2 cellular contexts compared by ENCODE assay signal in the genomic region with DNA sequence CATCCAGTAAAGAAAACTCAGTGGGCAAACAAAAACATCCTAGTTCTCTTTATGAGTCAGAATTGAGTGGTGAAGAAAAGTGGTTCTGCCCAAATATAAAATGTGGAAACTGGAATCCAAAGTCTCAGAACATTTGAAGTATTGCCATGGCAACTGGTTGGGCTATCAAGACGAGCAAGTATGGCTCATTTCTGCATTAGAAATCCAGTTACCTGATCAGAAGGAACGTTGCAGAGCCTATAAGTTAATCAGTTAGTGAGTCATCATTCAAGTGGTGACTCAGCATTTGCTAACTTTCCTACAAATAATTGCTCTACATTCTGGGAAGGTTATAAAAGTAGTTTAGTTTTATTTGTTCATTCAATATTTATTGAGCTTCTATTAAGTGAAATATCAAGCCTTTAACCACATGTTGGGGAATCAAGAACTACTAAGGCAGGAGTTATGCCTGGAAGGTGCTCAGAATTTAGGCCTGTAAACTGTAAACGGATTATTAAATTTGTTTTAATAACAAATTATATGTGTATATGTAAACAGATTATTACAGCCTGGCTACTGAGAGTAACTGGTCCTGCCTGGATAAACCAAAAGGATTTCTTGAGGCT.
TF ChIP-seq lines count a peak whose summit lies in the region.

No MANE protein-coding gene starts in this region.

TF ChIP-seq in A549, 52 proteins besides CTCF, POLR2A, EP300 and RAD21 (continued from another document):
- TF ChIP-seq, protein P1, sequence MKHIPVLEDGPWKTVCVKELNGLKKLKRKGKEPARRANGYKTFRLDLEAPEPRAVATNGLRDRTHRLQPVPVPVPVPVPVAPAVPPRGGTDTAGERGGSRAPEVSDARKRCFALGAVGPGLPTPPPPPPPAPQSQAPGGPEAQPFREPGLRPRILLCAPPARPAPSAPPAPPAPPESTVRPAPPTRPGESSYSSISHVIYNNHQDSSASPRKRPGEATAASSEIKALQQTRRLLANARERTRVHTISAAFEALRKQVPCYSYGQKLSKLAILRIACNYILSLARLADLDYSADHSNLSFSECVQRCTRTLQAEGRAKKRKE (CRISPR knock-in tag; IDR thresholded peaks at IDR 0.05; ENCODE audit: low read depth) = no peak
- TF ChIP-seq FOSL2 (IDR thresholded peaks at IDR 0.05) (no peak), FOSL2 (CRISPR knock-in tag; IDR thresholded peaks at IDR 0.05) (peak; percentile 84), POLR2AphosphoS2 (conservative IDR thresholded peaks at IDR 0.05; ENCODE audit: low read length) (no peak), BHLHE40 (IDR thresholded peaks at IDR 0.05; ENCODE audit: low read depth, low read length) (no peak), RNF2 (IDR thresholded peaks at IDR 0.05; ENCODE audit: borderline replicate concordance, low read depth) (no peak), RARB (CRISPR knock-in tag; IDR thresholded peaks at IDR 0.05) (no peak), MAFK (IDR thresholded peaks at IDR 0.05; ENCODE audit: partially characterized antibody) (peak; percentile 80), TFCP2L1 (CRISPR knock-in tag; IDR thresholded peaks at IDR 0.05) (no peak), FOSB (CRISPR knock-in tag; IDR thresholded peaks at IDR 0.05) (no peak), HDAC2 (IDR thresholded peaks at IDR 0.05) (no peak)
- TF ChIP-seq, protein P2, sequence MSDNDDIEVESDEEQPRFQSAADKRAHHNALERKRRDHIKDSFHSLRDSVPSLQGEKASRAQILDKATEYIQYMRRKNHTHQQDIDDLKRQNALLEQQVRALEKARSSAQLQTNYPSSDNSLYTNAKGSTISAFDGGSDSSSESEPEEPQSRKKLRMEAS (IDR thresholded peaks at IDR 0.05) = no peak

TF ChIP-seq in GM12878, 131 proteins besides CTCF, POLR2A, EP300 and RAD21 (continued from another document):
- TF ChIP-seq, protein P3, sequence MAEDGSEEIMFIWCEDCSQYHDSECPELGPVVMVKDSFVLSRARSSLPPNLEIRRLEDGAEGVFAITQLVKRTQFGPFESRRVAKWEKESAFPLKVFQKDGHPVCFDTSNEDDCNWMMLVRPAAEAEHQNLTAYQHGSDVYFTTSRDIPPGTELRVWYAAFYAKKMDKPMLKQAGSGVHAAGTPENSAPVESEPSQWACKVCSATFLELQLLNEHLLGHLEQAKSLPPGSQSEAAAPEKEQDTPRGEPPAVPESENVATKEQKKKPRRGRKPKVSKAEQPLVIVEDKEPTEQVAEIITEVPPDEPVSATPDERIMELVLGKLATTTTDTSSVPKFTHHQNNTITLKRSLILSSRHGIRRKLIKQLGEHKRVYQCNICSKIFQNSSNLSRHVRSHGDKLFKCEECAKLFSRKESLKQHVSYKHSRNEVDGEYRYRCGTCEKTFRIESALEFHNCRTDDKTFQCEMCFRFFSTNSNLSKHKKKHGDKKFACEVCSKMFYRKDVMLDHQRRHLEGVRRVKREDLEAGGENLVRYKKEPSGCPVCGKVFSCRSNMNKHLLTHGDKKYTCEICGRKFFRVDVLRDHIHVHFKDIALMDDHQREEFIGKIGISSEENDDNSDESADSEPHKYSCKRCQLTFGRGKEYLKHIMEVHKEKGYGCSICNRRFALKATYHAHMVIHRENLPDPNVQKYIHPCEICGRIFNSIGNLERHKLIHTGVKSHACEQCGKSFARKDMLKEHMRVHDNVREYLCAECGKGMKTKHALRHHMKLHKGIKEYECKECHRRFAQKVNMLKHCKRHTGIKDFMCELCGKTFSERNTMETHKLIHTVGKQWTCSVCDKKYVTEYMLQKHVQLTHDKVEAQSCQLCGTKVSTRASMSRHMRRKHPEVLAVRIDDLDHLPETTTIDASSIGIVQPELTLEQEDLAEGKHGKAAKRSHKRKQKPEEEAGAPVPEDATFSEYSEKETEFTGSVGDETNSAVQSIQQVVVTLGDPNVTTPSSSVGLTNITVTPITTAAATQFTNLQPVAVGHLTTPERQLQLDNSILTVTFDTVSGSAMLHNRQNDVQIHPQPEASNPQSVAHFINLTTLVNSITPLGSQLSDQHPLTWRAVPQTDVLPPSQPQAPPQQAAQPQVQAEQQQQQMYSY (CRISPR knock-in tag; IDR thresholded peaks at IDR 0.05) = no peak
